ENCODE assay signal across 11 cellular contexts in genomic region chr9:129406278-129407225, GRCh38.
A peak's percentile ranks its signal among the peaks of the same experiment; 100 is the strongest.
DNase-seq lines count a peak whose midpoint lies in the region; ATAC-seq and TF ChIP-seq lines count a peak whose summit lies in the region.
"Had no signal": no experiment of that assay in that cellular context is flagged by ENCODE, and none has a peak within 500 bp of the region (broad histone marks: within the 10 kb centered on the region; RNA-seq: fewer than 3 reads in every experiment).

No MANE protein-coding gene starts in this region.

- H3K9me3 ChIP-seq in heart left ventricle (no peaks in the 10 kb centered on the region), uterus (no peaks in the 10 kb centered on the region)

- intact Hi-C loops in heart left ventricle (cut with DNase I) = loop anchor here in 1 of 10 donors (5.0 kb wide), 1 partner anchor 69 kb away; no protein-coding TSS in a partner anchor
- intact Hi-C loops in Right ventricle myocardium inferior (cut with DNase I) = loop anchor here (10.0 kb wide), 1 partner anchor 848 kb away; no protein-coding TSS in a partner anchor
- intact Hi-C loops in uterus (cut with DNase I; ENCODE audit: low total_unique reads) = no loop called here

- H3K27ac ChIP-seq in heart left ventricle = no peak overlapping the region
- H3K27ac ChIP-seq in uterus = peak overlapping the region in 1 of 2 donors; percentile 92

- no peaks in the 10 kb centered on the region for H3K27me3 ChIP-seq in heart left ventricle
- H3K27me3 ChIP-seq in uterus = no peaks in the 10 kb centered on the region

- H3K4me1 ChIP-seq in heart left ventricle (peaks cover 0 to 38% (median 12%) of the 10 kb centered on the region in 12 donors), uterus (peaks cover 4 to 33% of the 10 kb centered on the region in 2 donors)

- peak in 3 of 5 donors; percentile 47 to 68 (median 57) for DNase-seq in heart left ventricle
- no peak for DNase-seq in Right ventricle myocardium inferior (ENCODE audit: missing footprints)
- DNase-seq in SW480 (ENCODE audit: low spot score) = peak; percentile 75
- peak; percentile 78 for DNase-seq in kidney tubule cell (ENCODE audit: low spot score)
- peak; percentile 67 to 73 for DNase-seq in uterus
- DNase-seq in activated effector memory CD4-positive, alpha-beta T cell treated with anti-CD3 and anti-CD28 coated beads, Interleukin-2, amount 50 U/mL, for 16 hours = no peak
- DNase-seq in activated T-cell treated with anti-CD3 and anti-CD28 coated beads, Interleukin-2, amount 50 U/mL, for 1 hour = no peak
- DNase-seq: NCI-H2107; stimulated activated naive CD8-positive, alpha-beta T cell treated with anti-CD3 and anti-CD28 coated beads, Interleukin-15, amount 100 ng/mL, for 72 hours had no signal

- ATAC-seq in heart left ventricle = no peak
- ATAC-seq in Right ventricle myocardium inferior = no peak
- no peak for ATAC-seq in HG03439 (IDR thresholded peaks at IDR 0.05; ENCODE audit: unreplicated experiment)
- ATAC-seq: stimulated activated naive CD8-positive, alpha-beta T cell treated with anti-CD3 and anti-CD28 coated beads, Interleukin-15, amount 100 ng/mL, for 72 hours had no signal

- no peak overlapping the region for H3K4me3 ChIP-seq in heart left ventricle
- H3K4me3 ChIP-seq in uterus = no peak overlapping the region
- H3K4me3 ChIP-seq: skin epidermis had no signal

- no peak for TF ChIP-seq CTCF in heart left ventricle (IDR thresholded peaks at IDR 0.05)
- TF ChIP-seq CTCF in uterus (IDR thresholded peaks at IDR 0.05) = no peak

- H3K36me3 ChIP-seq in heart left ventricle (no peaks in the 10 kb centered on the region), uterus (no peaks in the 10 kb centered on the region)

- TF ChIP-seq POLR2A in heart left ventricle (IDR thresholded peaks at IDR 0.05) (no peak), uterus (IDR thresholded peaks at IDR 0.05) (peak in 1 of 2 donors; percentile 15)

- WGBS in heart left ventricle, 4 donors = 78 to 83% (median 82%) methylated on average over 25 of the region's 25 CpGs

Comparison
In these comparisons a context has a peak if more than half of its experiments do, and no peak if none do; other contexts are left out.
1. DNase-seq: peak in heart left ventricle (3 of 5), SW480 (single experiment), kidney tubule cell (single experiment) and uterus (2 of 2); none in Right ventricle myocardium inferior (single experiment), activated effector memory CD4-positive, alpha-beta T cell treated with anti-CD3 and anti-CD28 coated beads, Interleukin-2, amount 50 U/mL, for 16 hours (single experiment) and activated T-cell treated with anti-CD3 and anti-CD28 coated beads, Interleukin-2, amount 50 U/mL, for 1 hour (single experiment).